Comparison of ENCODE assay signal across 1 cellular context in the genomic region with DNA sequence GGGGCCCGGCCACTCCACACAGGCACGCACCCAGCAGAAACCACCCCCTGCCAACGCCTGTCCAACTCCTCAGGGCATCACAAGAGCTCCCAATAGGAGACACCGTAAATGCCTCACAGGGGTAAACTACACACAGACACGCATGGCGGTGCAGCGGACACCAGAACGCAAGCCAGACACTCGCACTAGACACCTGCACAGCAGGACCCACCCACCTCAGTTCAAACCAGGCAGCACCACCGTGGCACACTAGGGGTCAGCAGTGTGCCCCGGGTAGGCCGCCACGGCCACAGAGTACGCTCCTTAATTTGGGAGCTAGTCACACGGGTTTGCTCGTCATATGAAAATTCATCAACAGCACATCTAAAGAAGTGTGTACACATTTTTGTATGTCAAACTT.
TF ChIP-seq lines count a peak whose summit lies in the region.

No MANE protein-coding gene starts in this region.

TF ChIP-seq in endothelial cell of umbilical vein, 7 proteins besides CTCF, POLR2A, EP300 and RAD21 (continued from another document):
- TF ChIP-seq POLR2AphosphoS5 (IDR thresholded peaks at IDR 0.05; ENCODE audit: insufficient read depth, low read depth, low read length) (no peak), FOS (IDR thresholded peaks at IDR 0.05; ENCODE audit: borderline replicate concordance, insufficient read depth, low read length) (no peak), MYC (IDR thresholded peaks at IDR 0.05; ENCODE audit: low read depth, low read length) (no peak)
- TF ChIP-seq, protein P1, sequence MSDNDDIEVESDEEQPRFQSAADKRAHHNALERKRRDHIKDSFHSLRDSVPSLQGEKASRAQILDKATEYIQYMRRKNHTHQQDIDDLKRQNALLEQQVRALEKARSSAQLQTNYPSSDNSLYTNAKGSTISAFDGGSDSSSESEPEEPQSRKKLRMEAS (IDR thresholded peaks at IDR 0.05; ENCODE audit: insufficient read depth, insufficient read length), result no peak
